In the genomic region with DNA sequence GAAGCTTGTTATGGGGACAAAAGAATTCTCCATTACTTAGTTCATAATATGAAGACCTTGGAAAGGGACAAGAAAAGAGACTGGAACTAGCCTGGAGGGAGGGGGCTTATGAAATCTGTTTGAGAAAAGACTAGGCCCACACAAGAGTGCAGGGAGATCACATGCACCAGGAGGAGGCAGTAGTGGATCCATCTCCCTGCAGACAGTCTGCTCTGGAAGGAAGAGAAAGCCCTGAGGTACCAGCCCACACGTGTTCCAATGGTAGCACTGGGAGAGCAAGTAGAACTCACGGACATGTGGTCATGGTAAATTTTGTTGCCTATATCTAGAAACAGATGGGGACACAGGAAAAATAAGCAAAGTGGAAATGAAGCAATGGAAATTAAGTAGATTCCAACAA, we compare ENCODE assay signal across 32 cellular contexts.
DNase-seq lines count a peak whose midpoint lies in the region; ATAC-seq and TF ChIP-seq lines count a peak whose summit lies in the region.
"Had no signal": no experiment of that assay in that cellular context is flagged by ENCODE, and none has a peak within 500 bp of the region (broad histone marks: within the 10 kb centered on the region; RNA-seq: fewer than 3 reads in every experiment).

No MANE protein-coding gene starts in this region.

- intact Hi-C loops in left lung (cut with DNase I) = no loop called here

- H3K9me3 Mint-ChIP-seq in endodermal cell = peaks cover 31% of the 10 kb centered on the region
- H3K9me3 Mint-ChIP-seq: activated B cell treated with CpG ODN at 0.5 μM for 24 hours had no signal

- H3K4me3 Mint-ChIP-seq in endodermal cell = no peak overlapping the region
- H3K4me3 Mint-ChIP-seq: activated B cell treated with CpG ODN at 0.5 μM for 24 hours; activated naive CD8-positive, alpha-beta T cell; B cell; CD8-positive, alpha-beta T cell; IgD-negative memory B cell; naive thymus-derived CD8-positive, alpha-beta T cell had no signal

- peak; percentile 17 for DNase-seq in NB4 (ENCODE audit: low read depth)
- DNase-seq in endodermal cell = peak; percentile 64
- no peak for DNase-seq in left lung
- no peak for DNase-seq in NCI-H1930 (lab: John Stamatoyannopoulos, UW)
- DNase-seq: activated B cell treated with CpG ODN at 0.5 μM for 24 hours; activated CD4-positive, alpha-beta T cell treated with anti-CD3 and anti-CD28 coated beads, Interleukin-2, amount 50 U/mL, for 1 hour; activated effector memory CD4-positive, alpha-beta T cell treated with anti-CD3 and anti-CD28 coated beads, Interleukin-2, amount 50 U/mL, for 16 hours; activated T-cell treated with anti-CD3 and anti-CD28 coated beads, Interleukin-2, amount 50 U/mL, for 1 hour; CD8-positive, alpha-beta T cell; dorsolateral prefrontal cortex; foreskin melanocyte; GOT3; heart right ventricle; lower lobe of right lung; MG63; naive thymus-derived CD8-positive, alpha-beta T cell; NCI-H1417 treated with DMSO at 0.1 percent for 48 hours; NCI-H748 treated with DMSO at 0.1 percent for 48 hours; occipital lobe; stimulated activated CD4-positive, alpha-beta T cell treated with anti-CD3 and anti-CD28 coated beads, Interleukin-4, amount 100 ng/mL, for 24 hours; tibial artery had no signal

- H3K36me3 ChIP-seq in endodermal cell (ENCODE audit: control insufficient read depth, insufficient read depth, low read length) (no peaks in the 10 kb centered on the region), left lung (no peaks in the 10 kb centered on the region)
- H3K36me3 ChIP-seq: breast epithelium, heart right ventricle, lower lobe of right lung, MG63, prostate gland, SJCRH30, tibial artery, vagina had no signal

- H3K27ac Mint-ChIP-seq in endodermal cell = peak overlapping the region; percentile 13
- H3K27ac Mint-ChIP-seq: activated B cell treated with CpG ODN at 0.5 μM for 24 hours; activated naive CD8-positive, alpha-beta T cell; B cell; CD8-positive, alpha-beta T cell; IgD-negative memory B cell; naive thymus-derived CD8-positive, alpha-beta T cell had no signal

- TF ChIP-seq CTCF in 22Rv1 (IDR thresholded peaks at IDR 0.05) (peak; percentile 27; the same call in 1 of the 2 replicates), GM12872 (IDR thresholded peaks at IDR 0.05; ENCODE audit: insufficient read depth, low read depth, low read length) (peak; percentile 20; the same call in 1 of the 3 replicates), NB4 (IDR thresholded peaks at IDR 0.05; ENCODE audit: low read depth, low read length) (peak; percentile 15), endodermal cell (conservative IDR thresholded peaks at IDR 0.05) (peak; percentile 85), left lung (IDR thresholded peaks at IDR 0.05) (no peak)

- peaks cover 17% of the 10 kb centered on the region for H3K4me1 ChIP-seq in endodermal cell (ENCODE audit: control insufficient read depth, insufficient read depth, low read length)
- H3K4me1 ChIP-seq in left lung = no peaks in the 10 kb centered on the region
- H3K4me1 ChIP-seq: breast epithelium, heart right ventricle, lower lobe of right lung, prostate gland, SJCRH30, tibial artery, vagina had no signal

- ATAC-seq in left lung = no peak
- ATAC-seq in GM18511 (IDR thresholded peaks at IDR 0.05; ENCODE audit: unreplicated experiment) = no peak
- no peak for ATAC-seq in GM19467 (IDR thresholded peaks at IDR 0.05; ENCODE audit: unreplicated experiment)
- ATAC-seq: CD8-positive, alpha-beta T cell; heart right ventricle; naive thymus-derived CD8-positive, alpha-beta T cell had no signal

- H3K27ac ChIP-seq in 22Rv1 = no peak overlapping the region
- H3K27ac ChIP-seq in endodermal cell (ENCODE audit: low read depth, low read length) = no peak overlapping the region
- no peak overlapping the region for H3K27ac ChIP-seq in left lung
- H3K27ac ChIP-seq: breast epithelium, dorsolateral prefrontal cortex, heart right ventricle, lower lobe of right lung, prostate gland, SJCRH30, tibial artery, vagina had no signal

- H3K9me3 ChIP-seq in endodermal cell (ENCODE audit: control insufficient read depth, low read length) (peaks cover 27% of the 10 kb centered on the region), left lung (peaks cover 0 to 21% of the 10 kb centered on the region in 2 donors)
- H3K9me3 ChIP-seq: breast epithelium, lower lobe of right lung, MG63, prostate gland, SJCRH30, vagina had no signal

- peaks cover 4% of the 10 kb centered on the region for H3K36me3 Mint-ChIP-seq in endodermal cell (ENCODE audit: low read depth)
- H3K36me3 Mint-ChIP-seq: activated naive CD8-positive, alpha-beta T cell; CD8-positive, alpha-beta T cell; IgD-negative memory B cell; naive thymus-derived CD8-positive, alpha-beta T cell had no signal

- no peak for TF ChIP-seq POLR2A in NB4 (IDR thresholded peaks at IDR 0.05; ENCODE audit: extremely low read depth, insufficient read length)

- WGBS in endodermal cell (ENCODE audit: insufficient coverage in 1 of 2, insufficient read length in 1 of 2), 2 experiments = 67 to 69% methylated on average over 2 of the region's 2 CpGs

- no peak overlapping the region for H3K9ac ChIP-seq in endodermal cell (ENCODE audit: extremely low read depth, low read length, poor library complexity, severe bottlenecking)

- H3K27me3 ChIP-seq in endodermal cell (ENCODE audit: control insufficient read depth, insufficient read depth, low read length, poor library complexity, severe bottlenecking) (no peaks in the 10 kb centered on the region), left lung (no peaks in the 10 kb centered on the region)
- H3K27me3 ChIP-seq: breast epithelium, dorsolateral prefrontal cortex, heart right ventricle, MG63, SJCRH30, tibial artery, vagina had no signal

- H3K4me1 Mint-ChIP-seq in endodermal cell = peaks cover 36% of the 10 kb centered on the region
- H3K4me1 Mint-ChIP-seq: activated B cell treated with CpG ODN at 0.5 μM for 24 hours; B cell; IgD-negative memory B cell; naive thymus-derived CD8-positive, alpha-beta T cell had no signal

- H3K27me3 Mint-ChIP-seq in endodermal cell (ENCODE audit: insufficient read depth) = no peaks in the 10 kb centered on the region
- H3K27me3 Mint-ChIP-seq: activated B cell treated with CpG ODN at 0.5 μM for 24 hours; activated naive CD8-positive, alpha-beta T cell; B cell; naive thymus-derived CD8-positive, alpha-beta T cell had no signal

- no peak overlapping the region for H3K4me3 ChIP-seq in NB4 (ENCODE audit: low read depth, low read length)
- no peak overlapping the region for H3K4me3 ChIP-seq in endodermal cell (ENCODE audit: low read length)
- no peak overlapping the region for H3K4me3 ChIP-seq in left lung
- H3K4me3 ChIP-seq: breast epithelium, dorsolateral prefrontal cortex, heart right ventricle, lower lobe of right lung, MG63, prostate gland, SJCRH30, tibial artery, vagina had no signal

Comparison
In these comparisons a context has a peak if more than half of its experiments do, and no peak if none do; other contexts are left out.
1. CTCF ChIP-seq: peak in 22Rv1 (single experiment), GM12872 (single experiment), NB4 (single experiment) and endodermal cell (single experiment); none in left lung (0 of 2).
2. DNase-seq: peak in NB4 (single experiment) and endodermal cell (single experiment); none in left lung (0 of 2) and NCI-H1930 (0 of 2).